Comparison of ENCODE assay signal across 8 cellular contexts in genomic region chr12:132907789-132908144, GRCh38. TPM values are rescaled to one million over a fixed set of nuclear protein-coding genes. Genes with fewer than 3 reads are reported as not detected.
DNase-seq lines count a peak whose midpoint lies in the region; ATAC-seq and TF ChIP-seq lines count a peak whose summit lies in the region.
"Not testable (repeated sequence)": the region's sequence is repeated elsewhere in the genome, so short reads cannot be mapped to it uniquely, and the experiment has no call there.

No MANE protein-coding gene starts in this region.

- not testable (repeated sequence) for H3K9me3 ChIP-seq in ectodermal cell (ENCODE audit: control insufficient read depth, low read length); right cardiac atrium (ENCODE audit: control insufficient read depth, low read length); mucosa of stomach (ENCODE audit: control insufficient read depth, low read length); uterus

- H3K27me3 ChIP-seq in ectodermal cell (ENCODE audit: control insufficient read depth, insufficient read depth, low read length, poor library complexity, severe bottlenecking) (peaks cover 15% of the 10 kb centered on the region), mucosa of stomach (ENCODE audit: control insufficient read depth, insufficient read depth, low read length) (peaks cover 14% of the 10 kb centered on the region)
- not testable (repeated sequence) for H3K27me3 ChIP-seq in right cardiac atrium (ENCODE audit: control insufficient read depth, insufficient read depth); uterus

- not testable (repeated sequence) for DNase-seq in GM12865 (ENCODE audit: low read depth); T-cell; activated naive CD8-positive, alpha-beta T cell treated with anti-CD3 and anti-CD28 coated beads for 36 hours; skeletal muscle cell (ENCODE audit: low read depth)
- peak; percentile 33 to 64 (median 58) for DNase-seq in right cardiac atrium
- peak in 1 of 2 donors; percentile 38 for DNase-seq in uterus

- POLR2A ChIA-PET in T-cell (lab: Charles Lee) = interaction anchor here in 1 of 2 donors (1.5 kb wide), 1 partner anchor 20 kb away, joined by 4 read pairs; the partner anchor contains the start of gene CHFR

- WGBS in ectodermal cell, 2 experiments = 55 to 58% methylated on average over 23 of the region's 23 CpGs
- 10% methylated on average over 23 of the region's 23 CpGs for WGBS in right cardiac atrium

- H3K36me3 Mint-ChIP-seq in T-cell = not testable (repeated sequence)
- peaks cover 20% of the 10 kb centered on the region for H3K36me3 Mint-ChIP-seq in activated naive CD8-positive, alpha-beta T cell treated with anti-CD3 and anti-CD28 coated beads for 36 hours

- H3K9me3 Mint-ChIP-seq in T-cell = peaks cover 4 to 12% (median 6%) of the 10 kb centered on the region in 3 donors
- peaks cover 18% of the 10 kb centered on the region for H3K9me3 Mint-ChIP-seq in activated naive CD8-positive, alpha-beta T cell treated with anti-CD3 and anti-CD28 coated beads for 36 hours

- H3K27me3 Mint-ChIP-seq in T-cell; activated naive CD8-positive, alpha-beta T cell treated with anti-CD3 and anti-CD28 coated beads for 36 hours: not testable (repeated sequence)

- not testable (repeated sequence) for ATAC-seq in T-cell (replicated peaks in 1 of 4); right cardiac atrium

- CTCF ChIA-PET in T-cell (lab: Charles Lee) = interaction anchor here in 1 of 2 donors (1.0 kb wide), 2 partner anchors 20 to 158 kb away, joined by 3 to 4 read pairs; partner anchors contain the start of gene CHFR

- not testable (repeated sequence) for TF ChIP-seq POLR2A in uterus (IDR thresholded peaks at IDR 0.05)

- H3K9ac ChIP-seq in mucosa of stomach (ENCODE audit: low read length) = not testable (repeated sequence)

- peaks cover 19 to 24% (median 22%) of the 10 kb centered on the region in 3 donors for H3K4me1 Mint-ChIP-seq in T-cell
- peaks cover 10% of the 10 kb centered on the region for H3K4me1 Mint-ChIP-seq in activated naive CD8-positive, alpha-beta T cell treated with anti-CD3 and anti-CD28 coated beads for 36 hours

- peak overlapping the region; percentile 79 to 97 for H3K27ac Mint-ChIP-seq in T-cell
- H3K27ac Mint-ChIP-seq in activated naive CD8-positive, alpha-beta T cell treated with anti-CD3 and anti-CD28 coated beads for 36 hours = peak overlapping the region; percentile 72

- not testable (repeated sequence) for H3K27ac ChIP-seq in ectodermal cell (ENCODE audit: insufficient read depth, low read depth, low read length, poor library complexity, severe bottlenecking); right cardiac atrium (ENCODE audit: low read length)
- peak overlapping the region; percentile 72 to 94 for H3K27ac ChIP-seq in uterus

- not testable (repeated sequence) for TF ChIP-seq CTCF in GM12865 (IDR thresholded peaks at IDR 0.05; ENCODE audit: insufficient read depth, low read depth, low read length, missing control alignments); uterus (IDR thresholded peaks at IDR 0.05)

- H3K4me1 ChIP-seq in ectodermal cell (ENCODE audit: control insufficient read depth, insufficient read depth, low read length); right cardiac atrium (ENCODE audit: control insufficient read depth, insufficient read depth, low read length); mucosa of stomach (ENCODE audit: control insufficient read depth, insufficient read depth, low read length); uterus: not testable (repeated sequence)

- intact Hi-C loops in right cardiac atrium (cut with DNase I); uterus (cut with DNase I; ENCODE audit: low total_unique reads): not testable (repeated sequence)

- peak overlapping the region; percentile 82 to 95 (median 91) for H3K4me3 Mint-ChIP-seq in T-cell
- H3K4me3 Mint-ChIP-seq in activated naive CD8-positive, alpha-beta T cell treated with anti-CD3 and anti-CD28 coated beads for 36 hours = peak overlapping the region; percentile 87

- peak overlapping the region; percentile 63 for H3K4me3 ChIP-seq in GM12865 (ENCODE audit: low read depth, low read length)
- H3K4me3 ChIP-seq in ectodermal cell (ENCODE audit: insufficient read depth, low read depth, low read length) = peak overlapping the region; percentile 61
- H3K4me3 ChIP-seq in right cardiac atrium (ENCODE audit: low read length) = peak overlapping the region; percentile 52
- peak overlapping the region; percentile 56 for H3K4me3 ChIP-seq in mucosa of stomach (ENCODE audit: low read length)
- H3K4me3 ChIP-seq in skeletal muscle cell (ENCODE audit: low read depth, low read length) = peak overlapping the region; percentile 60
- H3K4me3 ChIP-seq in uterus = peak overlapping the region; percentile 57 to 59

- not testable (repeated sequence) for H3K36me3 ChIP-seq in ectodermal cell (ENCODE audit: control insufficient read depth, insufficient read depth, low read length); mucosa of stomach (ENCODE audit: control insufficient read depth, insufficient read depth, low read length); uterus

RNA-seq across cellular contexts. Expression of gene CHFR, which starts 20.4 kb away (rescaled TPM):
- total RNA-seq in T-cell (100 to 1,000 TPM in 1 of 5 donors, 10 to 100 TPM in 4; 84.2 to 107 (median 86.0) TPM), right cardiac atrium (10 to 100 TPM; 15.3 to 27.6 (median 17.5) TPM), uterus (10 to 100 TPM in 3 of 4 donors, 1 to 10 TPM in 1; 6.1 to 54.0 (median 21.5) TPM)
- total RNA-seq in activated naive CD8-positive, alpha-beta T cell treated with anti-CD3 and anti-CD28 coated beads for 36 hours = 10 to 100 TPM; 47.9 to 48.6 TPM
- 41.1 TPM for polyA plus RNA-seq in ectodermal cell (2013, experiment 1 of 4)
- 43.9 TPM for polyA plus RNA-seq in ectodermal cell (2013, experiment 2 of 4)
- polyA plus RNA-seq in ectodermal cell (2013, experiment 3 of 4) = 30.5 TPM
- 43.2 TPM for polyA plus RNA-seq in ectodermal cell (2013, experiment 4 of 4)
- 12.5 TPM for polyA plus RNA-seq in right cardiac atrium

RNA-seq across cellular contexts. Expression of gene ZNF605, which starts 48.3 kb away (rescaled TPM):
- total RNA-seq in T-cell = 10 to 100 TPM in 3 of 5 donors, 1 to 10 TPM in 2; 5.1 to 13.1 (median 12.1) TPM
- total RNA-seq in activated naive CD8-positive, alpha-beta T cell treated with anti-CD3 and anti-CD28 coated beads for 36 hours = 1 to 10 TPM; 4.2 to 5.1 TPM
- polyA plus RNA-seq in ectodermal cell (2013, experiment 1 of 4) = 16.6 TPM
- polyA plus RNA-seq in ectodermal cell (2013, experiment 2 of 4) = 20.9 TPM
- polyA plus RNA-seq in ectodermal cell (2013, experiment 3 of 4) = 13.9 TPM
- polyA plus RNA-seq in ectodermal cell (2013, experiment 4 of 4) = 13.4 TPM
- 10 to 100 TPM in 3 of 4 donors, 1 to 10 TPM in 1; 9.7 to 17.4 (median 15.3) TPM for total RNA-seq in right cardiac atrium
- 6.5 TPM for polyA plus RNA-seq in right cardiac atrium
- total RNA-seq in uterus = 10 to 100 TPM in 3 of 4 donors, 1 to 10 TPM in 1; 3.8 to 23.6 (median 16.7) TPM
